8 cellular contexts compared by ENCODE assay signal in the genomic region with DNA sequence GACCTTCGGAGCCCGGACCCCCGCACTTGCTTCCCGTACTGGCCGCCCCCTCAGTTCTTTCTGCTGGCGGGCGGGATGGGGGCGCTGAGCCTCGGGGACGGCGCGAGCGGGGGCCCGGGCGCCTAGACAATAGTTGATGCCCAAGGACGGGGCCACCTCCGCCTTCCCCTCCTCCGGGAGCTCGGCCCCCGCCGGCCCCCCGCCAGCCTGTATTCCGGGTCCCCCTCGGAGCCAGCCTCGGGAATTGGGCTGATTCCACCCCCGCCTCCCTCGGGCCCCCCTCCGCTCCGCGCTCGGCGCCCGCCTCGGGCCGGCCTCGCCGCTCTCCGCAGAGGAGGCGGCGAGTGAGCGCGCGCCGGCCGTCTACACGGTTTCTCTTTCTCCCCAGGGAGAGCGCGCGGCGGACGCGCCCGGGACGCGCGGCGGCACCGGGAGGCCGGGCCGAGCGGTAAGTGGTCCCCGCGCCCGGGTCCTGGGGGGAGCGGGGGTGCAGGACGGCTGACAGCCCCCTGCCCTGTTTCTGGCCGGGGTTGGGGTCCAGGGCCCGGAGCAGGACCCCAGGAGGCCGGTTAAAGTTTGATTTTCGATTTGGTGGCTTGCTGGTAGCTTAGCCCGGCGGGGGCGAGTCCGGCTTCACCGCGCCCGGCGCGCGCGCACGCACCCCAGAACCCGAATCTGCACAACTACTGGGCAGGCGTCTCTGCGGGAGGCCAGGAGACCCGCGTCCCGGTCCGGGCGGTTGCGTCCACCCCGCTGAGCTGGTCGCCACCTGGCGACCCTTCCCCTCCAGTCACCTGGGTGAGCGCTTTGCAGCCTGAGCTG. TPM values are rescaled to one million over a fixed set of nuclear protein-coding genes. Genes with fewer than 3 reads are reported as not detected.
A peak's percentile ranks its signal among the peaks of the same experiment; 100 is the strongest.
DNase-seq lines count a peak whose midpoint lies in the region; ATAC-seq and TF ChIP-seq lines count a peak whose summit lies in the region.

No MANE protein-coding gene starts in this region.

- H3K4me2 ChIP-seq in MM.1S (ENCODE audit: low read depth, low read length), result peak overlapping the region; percentile 77

- H3K4me3 ChIP-seq in MM.1S (ENCODE audit: low read length) (peak overlapping the region; percentile 80), colonic mucosa (peak overlapping the region; percentile 60)

- 0 out of 2 replicates have a peak, but pooled peaks cover 3% of the 10 kb centered on the region for H3F3A ChIP-seq in MM.1S (ENCODE audit: insufficient read depth, low read length)

- intact Hi-C loops in colonic mucosa (cut with DNase I), result loop anchor here (5.0 to 10.0 kb wide), 2 partner anchors 186 to 431 kb away; no protein-coding TSS in a partner anchor

- in situ Hi-C loops in G401 (cut with HindIII; ENCODE audit: low sequenced_read_pairs), result no loop called here

- H2AFZ ChIP-seq in MM.1S (ENCODE audit: low read length), result peak overlapping the region; percentile 65; the same call in 1 of the 2 replicates

- H4K20me1 ChIP-seq in MM.1S (ENCODE audit: insufficient read depth, low read length), result no peaks in the 10 kb centered on the region

- no peaks in the 10 kb centered on the region for H3K27me3 ChIP-seq in MM.1S (replicated peaks; ENCODE audit: insufficient read depth, low read length)
- H3K27me3 ChIP-seq in colonic mucosa, result no peaks in the 10 kb centered on the region

- peak overlapping the region; percentile 90 for H3K9ac ChIP-seq in MM.1S (ENCODE audit: low read length)
- peak overlapping the region; percentile 91 to 98 for H3K9ac ChIP-seq in colonic mucosa (ENCODE audit: low read depth in 2 of 2, low read length in 2 of 2)

- peak overlapping the region; percentile 80 for H3K27ac ChIP-seq in MM.1S (ENCODE audit: low read length)
- H3K27ac ChIP-seq in colonic mucosa, result peak overlapping the region; percentile 97

- H3K4me1 ChIP-seq in MM.1S (ENCODE audit: low read length) (peaks cover 4% of the 10 kb centered on the region; the same call in 1 of the 2 replicates), colonic mucosa (no peaks in the 10 kb centered on the region)

- peaks cover 48% of the 10 kb centered on the region for H3K79me2 ChIP-seq in MM.1S (ENCODE audit: low read length)

- DNase-seq in G401 (ENCODE audit: low spot score) (peak; percentile 45), MM.1S (peak; percentile 52), colonic mucosa (peak; percentile 62), left lobe of liver (ENCODE audit: low spot score) (peak; percentile 74), HuH-7.5 (ENCODE audit: low spot score) (no peak)
- peak; percentile 57 to 65 for DNase-seq in activated CD4-positive, alpha-beta T cell treated with anti-CD3 and anti-CD28 coated beads for 4 hours
- peak; percentile 58 to 64 for DNase-seq in stimulated activated CD4-positive, alpha-beta T cell treated with anti-CD3 and anti-CD28 coated beads, Interleukin-2, amount 100 ng/mL, for 24 hours

- H3K36me3 ChIP-seq in MM.1S (replicated peaks; ENCODE audit: insufficient read depth, low read length) (no peaks in the 10 kb centered on the region), colonic mucosa (no peaks in the 10 kb centered on the region)

- TF ChIP-seq CTCF in MM.1S (IDR thresholded peaks at IDR 0.05; ENCODE audit: low read length), result no peak
- no peak for TF ChIP-seq CTCF in colonic mucosa (IDR thresholded peaks at IDR 0.05)

- H3K9me3 ChIP-seq in MM.1S (replicated peaks; ENCODE audit: insufficient read depth, low read length) (no peaks in the 10 kb centered on the region), colonic mucosa (no peaks in the 10 kb centered on the region)

- ATAC-seq in GM21737 (IDR thresholded peaks at IDR 0.05; ENCODE audit: unreplicated experiment), result peak; percentile 15
- ATAC-seq in left lobe of liver, result peak; percentile 78

- no peaks in the 10 kb centered on the region for H3K9me2 ChIP-seq in MM.1S (replicated peaks; ENCODE audit: insufficient read depth, low read length)

RNA-seq across cellular contexts. Expression of a gene that starts 0.7 kb away (rescaled TPM):
- total RNA-seq in G401 (2014; rRNA removed; shearing (Covaris generic)), result 9.9 and 16.3 TPM in 2 replicates
- 10 to 100 TPM; 55.9 to 67.4 TPM for total RNA-seq in colonic mucosa
- 26.5 TPM for total RNA-seq in left lobe of liver
